17 cellular contexts compared by ENCODE assay signal in genomic region chr5:43683884-43684471, GRCh38.
DNase-seq lines count a peak whose midpoint lies in the region; ATAC-seq and TF ChIP-seq lines count a peak whose summit lies in the region.
"Had no signal": no experiment of that assay in that cellular context is flagged by ENCODE, and none has a peak within 500 bp of the region (broad histone marks: within the 10 kb centered on the region; RNA-seq: fewer than 3 reads in every experiment).

No MANE protein-coding gene starts in this region.

- H4K20me1 ChIP-seq in MM.1S (ENCODE audit: insufficient read depth, low read length), result no peaks in the 10 kb centered on the region

- WGBS in heart right ventricle, 2 donors, result 61 to 62% methylated on average over 4 of the region's 4 CpGs

- peaks cover 20% of the 10 kb centered on the region for H3K36me3 ChIP-seq in CD4-positive, CD25-positive, alpha-beta regulatory T cell (ENCODE audit: control insufficient read depth, insufficient read depth, low read length)
- H3K36me3 ChIP-seq in heart right ventricle, result peaks cover 0 to 52% (median 0%) of the 10 kb centered on the region in 9 donors
- peaks cover 12% of the 10 kb centered on the region; the same call in 1 of the 2 replicates for H3K36me3 ChIP-seq in MM.1S (replicated peaks; ENCODE audit: insufficient read depth, low read length)

- H3K4me2 ChIP-seq in MM.1S (ENCODE audit: low read depth, low read length), result no peak overlapping the region

- no peaks in the 10 kb centered on the region for H3K27me3 ChIP-seq in CD4-positive, CD25-positive, alpha-beta regulatory T cell (ENCODE audit: control insufficient read depth, insufficient read depth, low read length)
- no peaks in the 10 kb centered on the region for H3K27me3 ChIP-seq in heart right ventricle
- no peaks in the 10 kb centered on the region for H3K27me3 ChIP-seq in MM.1S (replicated peaks; ENCODE audit: insufficient read depth, low read length)
- H3K27me3 ChIP-seq: Peyer's patch had no signal

- H3K36me3 Mint-ChIP-seq in CD4-positive, CD25-positive, alpha-beta regulatory T cell, result peaks cover 51% of the 10 kb centered on the region
- H3K36me3 Mint-ChIP-seq in activated naive CD8-positive, alpha-beta T cell treated with anti-CD3 and anti-CD28 coated beads for 36 hours, result peaks cover 36% of the 10 kb centered on the region
- H3K36me3 Mint-ChIP-seq in stimulated activated naive CD8-positive, alpha-beta T cell treated with anti-CD3 and anti-CD28 coated beads, Interleukin-15, Interleukin-2, amounts not matched to agents 100 ng/mL and 50 ng/mL, for 24 hours (ENCODE audit: low read depth), result peaks cover 65% of the 10 kb centered on the region

- no peaks in the 10 kb centered on the region for H3K79me2 ChIP-seq in MM.1S (ENCODE audit: low read length)

- peaks cover 0 to 4% (median 2%) of the 10 kb centered on the region in 7 donors for H3K9me3 Mint-ChIP-seq in CD4-positive, CD25-positive, alpha-beta regulatory T cell
- H3K9me3 Mint-ChIP-seq in activated naive CD8-positive, alpha-beta T cell treated with anti-CD3 and anti-CD28 coated beads for 36 hours, result peaks cover 4% of the 10 kb centered on the region
- H3K9me3 Mint-ChIP-seq in stimulated activated naive CD8-positive, alpha-beta T cell treated with anti-CD3 and anti-CD28 coated beads, Interleukin-15, Interleukin-2, amounts not matched to agents 100 ng/mL and 50 ng/mL, for 24 hours, result no peaks in the 10 kb centered on the region

- no peak overlapping the region for H3K9ac ChIP-seq in MM.1S (ENCODE audit: low read length)

- no peak overlapping the region for H2AFZ ChIP-seq in MM.1S (ENCODE audit: low read length)

- H3F3A ChIP-seq in MM.1S (ENCODE audit: insufficient read depth, low read length), result no peaks in the 10 kb centered on the region

- H3K27me3 Mint-ChIP-seq in CD4-positive, CD25-positive, alpha-beta regulatory T cell, result no peaks in the 10 kb centered on the region
- no peaks in the 10 kb centered on the region for H3K27me3 Mint-ChIP-seq in activated naive CD8-positive, alpha-beta T cell treated with anti-CD3 and anti-CD28 coated beads for 36 hours
- no peaks in the 10 kb centered on the region for H3K27me3 Mint-ChIP-seq in stimulated activated naive CD8-positive, alpha-beta T cell treated with anti-CD3 and anti-CD28 coated beads, Interleukin-15, Interleukin-2, amounts not matched to agents 100 ng/mL and 50 ng/mL, for 24 hours
- H3K27me3 Mint-ChIP-seq: activated CD4-positive, alpha-beta T cell treated with anti-CD3 and anti-CD28 coated beads for 36 hours; progenitor cell of endocrine pancreas had no signal

- no peak overlapping the region for H3K4me3 ChIP-seq in CD4-positive, CD25-positive, alpha-beta regulatory T cell (ENCODE audit: low read depth, low read length)
- H3K4me3 ChIP-seq in heart right ventricle (no peak overlapping the region), MM.1S (ENCODE audit: low read length) (no peak overlapping the region)
- H3K4me3 ChIP-seq: Peyer's patch had no signal

- peak overlapping the region in 2 of 3 donors; percentile 9 to 21 for H3K27ac Mint-ChIP-seq in CD4-positive, CD25-positive, alpha-beta regulatory T cell
- H3K27ac Mint-ChIP-seq in activated naive CD8-positive, alpha-beta T cell treated with anti-CD3 and anti-CD28 coated beads for 36 hours, result no peak overlapping the region
- peak overlapping the region; percentile 43 for H3K27ac Mint-ChIP-seq in stimulated activated naive CD8-positive, alpha-beta T cell treated with anti-CD3 and anti-CD28 coated beads, Interleukin-15, Interleukin-2, amounts not matched to agents 100 ng/mL and 50 ng/mL, for 24 hours
- H3K27ac Mint-ChIP-seq: activated CD4-positive, alpha-beta T cell treated with anti-CD3 and anti-CD28 coated beads for 36 hours; progenitor cell of endocrine pancreas had no signal

- no peaks in the 10 kb centered on the region for H3K9me3 ChIP-seq in CD4-positive, CD25-positive, alpha-beta regulatory T cell (ENCODE audit: control insufficient read depth in 2 of 2, low read length in 2 of 2)
- H3K9me3 ChIP-seq in heart right ventricle (no peaks in the 10 kb centered on the region), MM.1S (replicated peaks; ENCODE audit: insufficient read depth, low read length) (no peaks in the 10 kb centered on the region)
- H3K9me3 ChIP-seq: Peyer's patch had no signal

- intact Hi-C loops in heart right ventricle (cut with DNase I), result no loop called here

- no peak for TF ChIP-seq CTCF in heart right ventricle (IDR thresholded peaks at IDR 0.05)
- TF ChIP-seq CTCF in MM.1S (IDR thresholded peaks at IDR 0.05; ENCODE audit: low read length), result no peak

- no peak overlapping the region for H3K4me3 Mint-ChIP-seq in CD4-positive, CD25-positive, alpha-beta regulatory T cell
- H3K4me3 Mint-ChIP-seq in activated naive CD8-positive, alpha-beta T cell treated with anti-CD3 and anti-CD28 coated beads for 36 hours, result no peak overlapping the region
- no peak overlapping the region for H3K4me3 Mint-ChIP-seq in stimulated activated naive CD8-positive, alpha-beta T cell treated with anti-CD3 and anti-CD28 coated beads, Interleukin-15, Interleukin-2, amounts not matched to agents 100 ng/mL and 50 ng/mL, for 24 hours
- H3K4me3 Mint-ChIP-seq: activated CD4-positive, alpha-beta T cell treated with anti-CD3 and anti-CD28 coated beads for 36 hours; neural crest cell had no signal

- DNase-seq in CD4-positive, CD25-positive, alpha-beta regulatory T cell, result no peak
- peak; percentile 9 for DNase-seq in activated naive CD8-positive, alpha-beta T cell treated with anti-CD3 and anti-CD28 coated beads for 36 hours
- DNase-seq in heart right ventricle, result no peak
- DNase-seq in cerebellar nuclear complex (lab: John Stamatoyannopoulos, UW), result no peak
- no peak for DNase-seq in NCI-H226
- DNase-seq in MM.1S, result no peak
- DNase-seq: activated CD4-positive, alpha-beta T cell treated with anti-CD3 and anti-CD28 coated beads for 36 hours; dermis blood vessel endothelial cell; H7; NCI-H1417 treated with DMSO at 0.1 percent for 48 hours; NCI-H510A treated with DMSO at 0.1 percent for 48 hours; Peyer's patch; stimulated activated CD4-positive, alpha-beta T cell treated with anti-CD3 and anti-CD28 coated beads, Interleukin-2, amount 100 ng/mL, for 48 hours had no signal

- H3K4me1 Mint-ChIP-seq in CD4-positive, CD25-positive, alpha-beta regulatory T cell, result peaks cover 9 to 19% (median 13%) of the 10 kb centered on the region in 4 donors
- peaks cover 11% of the 10 kb centered on the region for H3K4me1 Mint-ChIP-seq in activated naive CD8-positive, alpha-beta T cell treated with anti-CD3 and anti-CD28 coated beads for 36 hours
- H3K4me1 Mint-ChIP-seq in stimulated activated naive CD8-positive, alpha-beta T cell treated with anti-CD3 and anti-CD28 coated beads, Interleukin-15, Interleukin-2, amounts not matched to agents 100 ng/mL and 50 ng/mL, for 24 hours (ENCODE audit: low read depth), result peaks cover 11% of the 10 kb centered on the region

- ATAC-seq in CD4-positive, CD25-positive, alpha-beta regulatory T cell (ENCODE audit: low read depth in 2 of 2), result no peak
- ATAC-seq in heart right ventricle (peak in 6 of 8 donors; percentile 34 to 79 (median 75)), HG03175 (IDR thresholded peaks at IDR 0.05; ENCODE audit: unreplicated experiment) (no peak)
- ATAC-seq: activated CD4-positive, alpha-beta T cell treated with anti-CD3 and anti-CD28 coated beads for 36 hours had no signal

- no peaks in the 10 kb centered on the region for H3K9me2 ChIP-seq in MM.1S (replicated peaks; ENCODE audit: insufficient read depth, low read length)

- H3K4me1 ChIP-seq in CD4-positive, CD25-positive, alpha-beta regulatory T cell (ENCODE audit: control insufficient read depth, insufficient read depth, low read length, poor library complexity, severe bottlenecking), result no peaks in the 10 kb centered on the region
- peaks cover 0 to 40% (median 25%) of the 10 kb centered on the region in 9 donors for H3K4me1 ChIP-seq in heart right ventricle
- no peaks in the 10 kb centered on the region for H3K4me1 ChIP-seq in MM.1S (ENCODE audit: low read length)
- H3K4me1 ChIP-seq: Peyer's patch had no signal

- H3K27ac ChIP-seq in CD4-positive, CD25-positive, alpha-beta regulatory T cell (ENCODE audit: insufficient read depth, low read length, poor library complexity, severe bottlenecking), result no peak overlapping the region
- peak overlapping the region in 7 of 10 donors; percentile 13 to 47 (median 26) for H3K27ac ChIP-seq in heart right ventricle
- no peak overlapping the region for H3K27ac ChIP-seq in MM.1S (ENCODE audit: low read length)

Comparison
In these comparisons a context has a peak if more than half of its experiments do, and no peak if none do; other contexts are left out.
1. ATAC-seq: peak in heart right ventricle (6 of 8); none in CD4-positive, CD25-positive, alpha-beta regulatory T cell (0 of 2) and HG03175 (single experiment).
2. H3K27ac ChIP-seq: peak in heart right ventricle (7 of 10); none in CD4-positive, CD25-positive, alpha-beta regulatory T cell (single experiment) and MM.1S (single experiment).